In genomic region chr10:69056129-69056528, GRCh38 we compare ENCODE assay signal across 9 cellular contexts. TPM values are rescaled to one million over a fixed set of nuclear protein-coding genes. Genes with fewer than 3 reads are reported as not detected.
DNase-seq lines count a peak whose midpoint lies in the region; ATAC-seq and TF ChIP-seq lines count a peak whose summit lies in the region.
"Had no signal": no experiment of that assay in that cellular context is flagged by ENCODE, and none has a peak within 500 bp of the region (broad histone marks: within the 10 kb centered on the region; RNA-seq: fewer than 3 reads in every experiment).

No MANE protein-coding gene starts in this region.

- peak overlapping the region in 4 of 7 donors; percentile 28 to 78 (median 33) for H3K4me3 Mint-ChIP-seq in CD8-positive, alpha-beta memory T cell

- no peak overlapping the region for H2BK5ac ChIP-seq in neuronal stem cell (ENCODE audit: low read length)

- H4K8ac ChIP-seq in neuronal stem cell (ENCODE audit: low read depth, low read length): no peak overlapping the region

- H3K4me2 ChIP-seq in neuronal stem cell (ENCODE audit: insufficient read depth, low read length, poor library complexity, severe bottlenecking): no peak overlapping the region

- H2BK120ac ChIP-seq in neuronal stem cell (ENCODE audit: low read depth, low read length): no peak overlapping the region

- H3K23ac ChIP-seq in neuronal stem cell (ENCODE audit: low read depth, low read length, poor library complexity): no peak overlapping the region

- no peak overlapping the region for H3K27ac ChIP-seq in CD8-positive, alpha-beta memory T cell (ENCODE audit: low read depth, low read length)
- H3K27ac ChIP-seq in dorsolateral prefrontal cortex: peak overlapping the region in 37 of 59 donors; percentile 3 to 88 (median 78)
- no peak overlapping the region for H3K27ac ChIP-seq in neuronal stem cell (replicated peaks; ENCODE audit: low read length)

- CTCF ChIA-PET in CD8-positive, alpha-beta memory T cell (lab: Charles Lee): interaction anchor here (1.3 to 1.4 kb wide), 3 partner anchors 10 to 50 kb away, joined by 3 to 5 read pairs (median 3); partner anchors contain the start of gene SRGN

- POLR2A ChIA-PET in CD8-positive, alpha-beta memory T cell (lab: Charles Lee): no interaction called here

- no peak overlapping the region for H3K9ac ChIP-seq in neuronal stem cell (ENCODE audit: low read depth, low read length, poor library complexity)

- peaks cover 39 to 44% (median 42%) of the 10 kb centered on the region in 3 donors for H3K4me1 Mint-ChIP-seq in CD8-positive, alpha-beta memory T cell

- no peak overlapping the region for H4K91ac ChIP-seq in neuronal stem cell (ENCODE audit: low read depth, low read length, poor library complexity)

- WGBS in neuronal stem cell (ENCODE audit: extremely low coverage in 2 of 2, insufficient read length in 2 of 2, insufficient replicate concordance in 1 of 2), 2 donors: no CpG with 5 or more reads among the region's 7 CpGs

- no peak overlapping the region for H3K18ac ChIP-seq in neuronal stem cell (ENCODE audit: low read length)

- no peak overlapping the region for H2BK12ac ChIP-seq in neuronal stem cell (ENCODE audit: low read length)

- intact Hi-C loops in dorsolateral prefrontal cortex (cut with DNase I): no loop called here

- H2AFZ ChIP-seq in neuronal stem cell (ENCODE audit: low read length): peak overlapping the region; percentile 83

- no peaks in the 10 kb centered on the region for H3K27me3 ChIP-seq in CD8-positive, alpha-beta memory T cell (ENCODE audit: insufficient read depth, low read length, poor library complexity, severe bottlenecking)
- H3K27me3 ChIP-seq in dorsolateral prefrontal cortex (peaks cover 0 to 3% (median 0%) of the 10 kb centered on the region in 45 donors), neuronal stem cell (ENCODE audit: control insufficient read depth in 3 of 3, insufficient read depth in 3 of 3, low read depth in 1 of 3, low read length in 3 of 3) (peaks cover 0 to 8% (median 0%) of the 10 kb centered on the region in 3 experiments)

- no peak overlapping the region for H2BK15ac ChIP-seq in neuronal stem cell (ENCODE audit: low read length)

- no peak for DNase-seq in CD8-positive, alpha-beta memory T cell
- DNase-seq in dorsolateral prefrontal cortex (no peak), neuronal stem cell (ENCODE audit: low spot score) (no peak), NAMALWA (ENCODE audit: low spot score) (no peak), COR-L47 (lab: John Stamatoyannopoulos, UW) (no peak), HuH-7 (ENCODE audit: low spot score) (no peak)
- DNase-seq: activated CD8-positive, alpha-beta memory T cell treated with anti-CD3 and anti-CD28 coated beads, Interleukin-2, amount 50 U/mL, for 48 hours had no signal

- no peak for TF ChIP-seq CTCF in dorsolateral prefrontal cortex (IDR thresholded peaks at IDR 0.05 in 54 of 56, conservative IDR thresholded peaks at IDR 0.05 in 2 of 56; ENCODE audit: low read depth in 1 of 56, partially characterized antibody in 56 of 56)

- no peak overlapping the region for H3K4ac ChIP-seq in neuronal stem cell (ENCODE audit: low read length)

- no peaks in the 10 kb centered on the region for H3K79me1 ChIP-seq in neuronal stem cell (ENCODE audit: low read depth, low read length)

- H2AK5ac ChIP-seq in neuronal stem cell (ENCODE audit: low read depth, low read length): no peak overlapping the region

- no peaks in the 10 kb centered on the region for H3K9me3 ChIP-seq in CD8-positive, alpha-beta memory T cell (ENCODE audit: low read length)
- no peaks in the 10 kb centered on the region for H3K9me3 ChIP-seq in neuronal stem cell (replicated peaks in 1 of 2; ENCODE audit: control insufficient read depth in 2 of 2, insufficient read depth in 1 of 2, low read depth in 1 of 2, low read length in 2 of 2)

- no peaks in the 10 kb centered on the region for H3K36me3 ChIP-seq in CD8-positive, alpha-beta memory T cell (ENCODE audit: insufficient read depth, low read length)
- no peaks in the 10 kb centered on the region for H3K36me3 ChIP-seq in neuronal stem cell (replicated peaks in 1 of 2; ENCODE audit: control insufficient read depth in 2 of 2, insufficient read depth in 2 of 2, low read length in 2 of 2)

- no peak overlapping the region for H3K14ac ChIP-seq in neuronal stem cell (ENCODE audit: low read length)

- H3K9me3 Mint-ChIP-seq in CD8-positive, alpha-beta memory T cell: no peaks in the 10 kb centered on the region

- no peak overlapping the region for H3K4me3 ChIP-seq in CD8-positive, alpha-beta memory T cell (ENCODE audit: low read length)
- no peak overlapping the region for H3K4me3 ChIP-seq in dorsolateral prefrontal cortex
- H3K4me3 ChIP-seq in neuronal stem cell (ENCODE audit: low read length in 2 of 2): peak overlapping the region in 1 of 2 donors; percentile 37

- H3K27ac Mint-ChIP-seq in CD8-positive, alpha-beta memory T cell: peak overlapping the region in 7 of 8 donors; percentile 24 to 88 (median 80)

- peaks cover 26% of the 10 kb centered on the region for H3K4me1 ChIP-seq in CD8-positive, alpha-beta memory T cell (ENCODE audit: insufficient read depth, low read length)
- H3K4me1 ChIP-seq in neuronal stem cell (ENCODE audit: control insufficient read depth in 2 of 2, insufficient read depth in 1 of 2, low read depth in 1 of 2, low read length in 2 of 2): peaks cover 9 to 17% of the 10 kb centered on the region in 2 donors

- peak; percentile 35 for ATAC-seq in HG02763 (IDR thresholded peaks at IDR 0.05; ENCODE audit: unreplicated experiment)
- ATAC-seq in HG02973 (IDR thresholded peaks at IDR 0.05; ENCODE audit: unreplicated experiment): no peak

- no peaks in the 10 kb centered on the region for H3K36me3 Mint-ChIP-seq in CD8-positive, alpha-beta memory T cell

- no peaks in the 10 kb centered on the region for H3K27me3 Mint-ChIP-seq in CD8-positive, alpha-beta memory T cell

RNA-seq across cellular contexts. Expression of gene SRGN, which starts 31.8 kb away (rescaled TPM):
- total RNA-seq in CD8-positive, alpha-beta memory T cell: 100 to 1,000 TPM; 659 to 662 TPM
- 274 TPM for polyA plus RNA-seq in CD8-positive, alpha-beta memory T cell
- 100 to 1,000 TPM in 7 of 120 experiments, 10 to 100 TPM in 113; 11.7 to 140 (median 43.8) TPM for total RNA-seq in dorsolateral prefrontal cortex
- not detected for polyA plus RNA-seq in neuronal stem cell (2013, experiment 1 of 2)
- not detected for polyA plus RNA-seq in neuronal stem cell (2013, experiment 2 of 2)

Comparison
In these comparisons a context has a peak if more than half of its experiments do, and no peak if none do; other contexts are left out.
1. H3K27ac ChIP-seq: peak in dorsolateral prefrontal cortex (37 of 59); none in CD8-positive, alpha-beta memory T cell (single experiment) and neuronal stem cell (single experiment).
2. RNA of gene SRGN, which starts 31.8 kb away (total RNA-seq): 659 to 662 TPM in CD8-positive, alpha-beta memory T cell; 11.7 to 140 TPM in dorsolateral prefrontal cortex; every median in the first group is over 4 times any median in the second.